In the genomic region with DNA sequence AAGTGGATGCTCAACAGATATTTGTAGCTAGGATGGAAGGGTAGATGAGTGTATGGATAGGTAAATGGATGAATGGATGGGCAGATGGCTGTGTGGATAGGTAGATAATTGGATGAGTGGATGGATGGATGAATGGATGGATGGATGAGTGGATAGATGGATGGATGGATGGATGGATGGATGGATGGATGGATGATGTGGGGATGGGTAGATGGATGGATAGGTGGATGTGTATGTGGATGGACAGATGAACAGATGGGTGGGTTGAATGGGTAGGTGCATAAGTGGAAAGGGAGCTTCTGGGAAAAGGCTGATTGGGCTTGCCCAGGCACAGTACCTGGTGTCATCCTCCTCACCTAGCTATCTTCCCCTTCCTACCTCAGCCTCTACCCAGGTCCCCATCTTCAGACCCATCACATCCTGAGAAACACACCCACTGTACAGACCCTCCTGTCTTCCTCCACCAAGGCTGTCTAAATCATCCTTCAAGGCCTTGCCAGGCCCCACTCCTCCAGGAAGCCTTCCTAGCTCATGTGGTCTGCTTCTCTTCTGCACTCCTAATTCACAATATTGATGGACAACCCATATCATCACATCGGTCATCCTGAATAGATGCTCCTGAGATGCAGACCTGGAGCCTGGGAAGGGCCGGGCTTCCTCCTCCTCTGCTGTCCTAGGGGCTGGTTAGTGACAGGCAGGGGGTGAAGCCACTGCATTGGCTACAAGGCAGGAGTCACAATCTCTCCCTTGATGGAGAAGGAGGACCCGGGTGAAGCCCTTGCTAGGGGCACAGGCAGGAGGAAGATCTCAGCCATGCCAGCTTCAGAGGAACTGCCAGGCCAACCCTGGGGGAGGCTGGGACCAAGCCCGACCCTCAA, we compare ENCODE assay signal across 1 cellular context.
A peak's percentile ranks its signal among the peaks of the same experiment; 100 is the strongest.
TF ChIP-seq lines count a peak whose summit lies in the region.

No MANE protein-coding gene starts in this region.

TF ChIP-seq in HepG2, 621 proteins besides CTCF, POLR2A, EP300 and RAD21:
- TF ChIP-seq ZKSCAN5 (CRISPR knock-in tag; IDR thresholded peaks at IDR 0.05), result peak; percentile 43; the same call in 1 of the 2 replicates
- 0 out of 2 replicates have a peak, but pooled peaks have one; percentile 43 for TF ChIP-seq IKZF1 (IDR thresholded peaks at IDR 0.05)
- TF ChIP-seq, protein P1, sequence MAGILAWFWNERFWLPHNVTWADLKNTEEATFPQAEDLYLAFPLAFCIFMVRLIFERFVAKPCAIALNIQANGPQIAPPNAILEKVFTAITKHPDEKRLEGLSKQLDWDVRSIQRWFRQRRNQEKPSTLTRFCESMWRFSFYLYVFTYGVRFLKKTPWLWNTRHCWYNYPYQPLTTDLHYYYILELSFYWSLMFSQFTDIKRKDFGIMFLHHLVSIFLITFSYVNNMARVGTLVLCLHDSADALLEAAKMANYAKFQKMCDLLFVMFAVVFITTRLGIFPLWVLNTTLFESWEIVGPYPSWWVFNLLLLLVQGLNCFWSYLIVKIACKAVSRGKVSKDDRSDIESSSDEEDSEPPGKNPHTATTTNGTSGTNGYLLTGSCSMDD (CRISPR knock-in tag; IDR thresholded peaks at IDR 0.05), result no peak
- 0 out of 2 replicates have a peak, but pooled peaks have one; percentile 1 for TF ChIP-seq CCDC6 (CRISPR knock-in tag; IDR thresholded peaks at IDR 0.05)
- no peak for TF ChIP-seq ZNF292 (CRISPR knock-in tag; IDR thresholded peaks at IDR 0.05; ENCODE audit: borderline replicate concordance, low read depth)
- TF ChIP-seq SNAPC2 (CRISPR knock-in tag; IDR thresholded peaks at IDR 0.05), result 0 out of 2 replicates have a peak, but pooled peaks have one; percentile 12
- TF ChIP-seq, protein P2, sequence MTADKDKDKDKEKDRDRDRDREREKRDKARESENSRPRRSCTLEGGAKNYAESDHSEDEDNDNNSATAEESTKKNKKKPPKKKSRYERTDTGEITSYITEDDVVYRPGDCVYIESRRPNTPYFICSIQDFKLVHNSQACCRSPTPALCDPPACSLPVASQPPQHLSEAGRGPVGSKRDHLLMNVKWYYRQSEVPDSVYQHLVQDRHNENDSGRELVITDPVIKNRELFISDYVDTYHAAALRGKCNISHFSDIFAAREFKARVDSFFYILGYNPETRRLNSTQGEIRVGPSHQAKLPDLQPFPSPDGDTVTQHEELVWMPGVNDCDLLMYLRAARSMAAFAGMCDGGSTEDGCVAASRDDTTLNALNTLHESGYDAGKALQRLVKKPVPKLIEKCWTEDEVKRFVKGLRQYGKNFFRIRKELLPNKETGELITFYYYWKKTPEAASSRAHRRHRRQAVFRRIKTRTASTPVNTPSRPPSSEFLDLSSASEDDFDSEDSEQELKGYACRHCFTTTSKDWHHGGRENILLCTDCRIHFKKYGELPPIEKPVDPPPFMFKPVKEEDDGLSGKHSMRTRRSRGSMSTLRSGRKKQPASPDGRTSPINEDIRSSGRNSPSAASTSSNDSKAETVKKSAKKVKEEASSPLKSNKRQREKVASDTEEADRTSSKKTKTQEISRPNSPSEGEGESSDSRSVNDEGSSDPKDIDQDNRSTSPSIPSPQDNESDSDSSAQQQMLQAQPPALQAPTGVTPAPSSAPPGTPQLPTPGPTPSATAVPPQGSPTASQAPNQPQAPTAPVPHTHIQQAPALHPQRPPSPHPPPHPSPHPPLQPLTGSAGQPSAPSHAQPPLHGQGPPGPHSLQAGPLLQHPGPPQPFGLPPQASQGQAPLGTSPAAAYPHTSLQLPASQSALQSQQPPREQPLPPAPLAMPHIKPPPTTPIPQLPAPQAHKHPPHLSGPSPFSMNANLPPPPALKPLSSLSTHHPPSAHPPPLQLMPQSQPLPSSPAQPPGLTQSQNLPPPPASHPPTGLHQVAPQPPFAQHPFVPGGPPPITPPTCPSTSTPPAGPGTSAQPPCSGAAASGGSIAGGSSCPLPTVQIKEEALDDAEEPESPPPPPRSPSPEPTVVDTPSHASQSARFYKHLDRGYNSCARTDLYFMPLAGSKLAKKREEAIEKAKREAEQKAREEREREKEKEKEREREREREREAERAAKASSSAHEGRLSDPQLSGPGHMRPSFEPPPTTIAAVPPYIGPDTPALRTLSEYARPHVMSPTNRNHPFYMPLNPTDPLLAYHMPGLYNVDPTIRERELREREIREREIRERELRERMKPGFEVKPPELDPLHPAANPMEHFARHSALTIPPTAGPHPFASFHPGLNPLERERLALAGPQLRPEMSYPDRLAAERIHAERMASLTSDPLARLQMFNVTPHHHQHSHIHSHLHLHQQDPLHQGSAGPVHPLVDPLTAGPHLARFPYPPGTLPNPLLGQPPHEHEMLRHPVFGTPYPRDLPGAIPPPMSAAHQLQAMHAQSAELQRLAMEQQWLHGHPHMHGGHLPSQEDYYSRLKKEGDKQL (CRISPR knock-in tag; IDR thresholded peaks at IDR 0.05; ENCODE audit: low read depth), result no peak
- no peak for TF ChIP-seq ZNF143 (CRISPR knock-in tag; IDR thresholded peaks at IDR 0.05)
- no peak for TF ChIP-seq BRCA1 (CRISPR knock-in tag; IDR thresholded peaks at IDR 0.05)
- peak; percentile 49 for TF ChIP-seq HNRNPK (IDR thresholded peaks at IDR 0.05; ENCODE audit: low read depth, low read length, poor library complexity, severe bottlenecking)
- TF ChIP-seq U2AF1 (optimal IDR thresholded peaks at IDR 0.05; ENCODE audit: low read depth, low read length), result peak; percentile 5
